Comparison of ENCODE assay signal across 10 cellular contexts in genomic region chr12:139585-139984, GRCh38.
DNase-seq lines count a peak whose midpoint lies in the region; ATAC-seq and TF ChIP-seq lines count a peak whose summit lies in the region.
"Had no signal": no experiment of that assay in that cellular context is flagged by ENCODE, and none has a peak within 500 bp of the region (broad histone marks: within the 10 kb centered on the region; RNA-seq: fewer than 3 reads in every experiment).

No MANE protein-coding gene starts in this region.

- H3K36me3 ChIP-seq in GM23248 (ENCODE audit: low read depth) = no peaks in the 10 kb centered on the region
- no peaks in the 10 kb centered on the region for H3K36me3 ChIP-seq in neural progenitor cell

- H3K9me2 ChIP-seq in GM23248 (ENCODE audit: insufficient read depth) = no peaks in the 10 kb centered on the region

- H3K27ac ChIP-seq in GM23248 (no peak overlapping the region), neural progenitor cell (no peak overlapping the region)

- H2AFZ ChIP-seq in GM23248 (no peak overlapping the region), neural progenitor cell (replicated peaks) (peak overlapping the region; percentile 55)

- H3K4me1 ChIP-seq in GM23248 (ENCODE audit: insufficient read depth) = no peaks in the 10 kb centered on the region
- peaks cover 43% of the 10 kb centered on the region for H3K4me1 ChIP-seq in neural progenitor cell

- no peak for ATAC-seq in HG02981 (IDR thresholded peaks at IDR 0.05; ENCODE audit: unreplicated experiment)
- no peak for ATAC-seq in HG03108 (IDR thresholded peaks at IDR 0.05; ENCODE audit: unreplicated experiment)

- no peaks in the 10 kb centered on the region for H3K36me3 Mint-ChIP-seq in neural progenitor cell
- H3K36me3 Mint-ChIP-seq: stimulated activated naive B cell treated with anti-CD40 and anti-IgM and Interleukin-4, amounts not matched to agents 10 μg/mL and 1 μg/mL and 100 μg/mL, for 72 hours had no signal

- in situ Hi-C loops in GM23248 (cut with MboI) = no loop called here

- WGBS in GM23248 (ENCODE audit: low coverage in 1 of 2, low lambda C conversion rate in 2 of 2, missing lambda C conversion rate in 2 of 2), 2 experiments = 10 to 11% methylated on average over 12 to 14 of the region's 14 CpGs

- no peaks in the 10 kb centered on the region for H3K79me2 ChIP-seq in GM23248 (ENCODE audit: insufficient read depth)
- H3K79me2 ChIP-seq in neural progenitor cell (ENCODE audit: low read depth) = no peaks in the 10 kb centered on the region

- peak overlapping the region; percentile 34 for H3K27ac Mint-ChIP-seq in neural progenitor cell
- H3K27ac Mint-ChIP-seq: stimulated activated naive B cell treated with anti-CD40 and anti-IgM and Interleukin-4, amounts not matched to agents 10 μg/mL and 1 μg/mL and 100 μg/mL, for 72 hours had no signal

- H3K27me3 ChIP-seq in GM23248 (replicated peaks; ENCODE audit: insufficient read depth) = peaks cover 53% of the 10 kb centered on the region
- peaks cover 41% of the 10 kb centered on the region for H3K27me3 ChIP-seq in neural progenitor cell

- H3K4me3 ChIP-seq in GM23248 = no peak overlapping the region
- H3K4me3 ChIP-seq in fibroblast of the aortic adventitia (ENCODE audit: low read depth, low read length) = no peak overlapping the region
- peak overlapping the region; percentile 1 for H3K4me3 ChIP-seq in neural progenitor cell

- H3K4me2 ChIP-seq in GM23248 (ENCODE audit: unreplicated experiment) = no peak overlapping the region
- peak overlapping the region; percentile 54 for H3K4me2 ChIP-seq in neural progenitor cell

- DNase-seq in GM23248 (peak; percentile 19), NCI-H510A (lab: John Stamatoyannopoulos, UW) (peak; percentile 37), fibroblast of the aortic adventitia (ENCODE audit: low read depth) (peak; percentile 1), neural progenitor cell (ENCODE audit: low spot score) (peak; percentile 69), medulla oblongata (ENCODE audit: extremely low spot score) (no peak), DMS53 treated with DMSO at 0.1 percent for 48 hours (lab: John Stamatoyannopoulos, UW; ENCODE audit: unreplicated experiment) (no peak)
- DNase-seq: NCI-H1092 treated with DMSO at 0.1 percent for 48 hours; stimulated activated naive B cell treated with anti-CD40 and anti-IgM and Interleukin-4, amounts not matched to agents 10 μg/mL and 1 μg/mL and 100 μg/mL, for 72 hours had no signal

- H3K27me3 Mint-ChIP-seq in neural progenitor cell (ENCODE audit: insufficient read depth, low read depth) = peaks cover 14% of the 10 kb centered on the region

- H3K9me3 ChIP-seq in GM23248 (ENCODE audit: low read depth) = no peaks in the 10 kb centered on the region
- no peaks in the 10 kb centered on the region for H3K9me3 ChIP-seq in neural progenitor cell (ENCODE audit: low read depth)

- H3F3A ChIP-seq in GM23248 (ENCODE audit: insufficient read depth) (no peaks in the 10 kb centered on the region), neural progenitor cell (ENCODE audit: low read depth) (peaks cover 9% of the 10 kb centered on the region)

- peaks cover 47% of the 10 kb centered on the region for H3K4me1 Mint-ChIP-seq in neural progenitor cell

- TF ChIP-seq CTCF in fibroblast of the aortic adventitia (IDR thresholded peaks at IDR 0.05; ENCODE audit: insufficient read depth, low read length) (no peak), neural progenitor cell (IDR thresholded peaks at IDR 0.05) (no peak)

- no peak overlapping the region for H3K4me3 Mint-ChIP-seq in neural progenitor cell
- H3K4me3 Mint-ChIP-seq: stimulated activated naive B cell treated with anti-CD40 and anti-IgM and Interleukin-4, amounts not matched to agents 10 μg/mL and 1 μg/mL and 100 μg/mL, for 72 hours had no signal

- H4K20me1 ChIP-seq in GM23248 (ENCODE audit: insufficient read depth) = no peaks in the 10 kb centered on the region
- H4K20me1 ChIP-seq in neural progenitor cell (ENCODE audit: low read depth) = no peaks in the 10 kb centered on the region

- no peaks in the 10 kb centered on the region for H3K9me3 Mint-ChIP-seq in neural progenitor cell
- H3K9me3 Mint-ChIP-seq: stimulated activated naive B cell treated with anti-CD40 and anti-IgM and Interleukin-4, amounts not matched to agents 10 μg/mL and 1 μg/mL and 100 μg/mL, for 72 hours had no signal

- no peak overlapping the region for H3K9ac ChIP-seq in GM23248
- no peak overlapping the region for H3K9ac ChIP-seq in neural progenitor cell

Comparison
In these comparisons a context has a peak if more than half of its experiments do, and no peak if none do; other contexts are left out.
1. DNase-seq: peak in GM23248 (single experiment), NCI-H510A (single experiment), fibroblast of the aortic adventitia (single experiment) and neural progenitor cell (single experiment); none in medulla oblongata (single experiment) and DMS53 treated with DMSO at 0.1 percent for 48 hours (single experiment).